In genomic region chr2:106115250-106115649, GRCh38 we compare ENCODE assay signal across 9 cellular contexts.
DNase-seq lines count a peak whose midpoint lies in the region; ATAC-seq, FAIRE-seq and TF ChIP-seq lines count a peak whose summit lies in the region.
"Had no signal": no experiment of that assay in that cellular context is flagged by ENCODE, and none has a peak within 500 bp of the region (broad histone marks: within the 10 kb centered on the region; RNA-seq: fewer than 3 reads in every experiment).

No MANE protein-coding gene starts in this region.

- H3K27ac Mint-ChIP-seq in Calu3 (ENCODE audit: unreplicated experiment) (peak overlapping the region; percentile 50), T-helper 17 cell (peak overlapping the region; percentile 62)

- dilution Hi-C loops in keratinocyte (cut with MboI; ENCODE audit: extremely low pct_ligation_motif_present, low sequenced_read_pairs), result no loop called here

- H3K36me3 ChIP-seq in keratinocyte (ENCODE audit: control insufficient read depth in 2 of 2, extremely low read depth in 1 of 2, insufficient read depth in 2 of 2, low read length in 2 of 2), result peaks cover 4 to 21% of the 10 kb centered on the region in 2 experiments
- H3K36me3 ChIP-seq in BE2C, result no peaks in the 10 kb centered on the region

- H3K4me3 ChIP-seq in keratinocyte (ENCODE audit: control insufficient read depth in 2 of 3, extremely low read depth in 1 of 3, insufficient read depth in 2 of 3, low read depth in 1 of 3, low read length in 3 of 3) (no peak overlapping the region), BE2C (ENCODE audit: low read depth, low read length) (no peak overlapping the region)

- H3K4me1 Mint-ChIP-seq in Calu3 (ENCODE audit: low read depth, unreplicated experiment) (peaks cover 44% of the 10 kb centered on the region), T-helper 17 cell (peaks cover 16% of the 10 kb centered on the region)

- no peak overlapping the region for H3K4me2 ChIP-seq in keratinocyte (ENCODE audit: control insufficient read depth, extremely low read depth, insufficient read depth, low read depth, low read length)

- no peaks in the 10 kb centered on the region for H4K20me1 ChIP-seq in keratinocyte (ENCODE audit: control insufficient read depth, extremely low read depth, insufficient read depth, low read length)

- no peaks in the 10 kb centered on the region for H3K27me3 Mint-ChIP-seq in Calu3 (ENCODE audit: unreplicated experiment)
- H3K27me3 Mint-ChIP-seq in T-helper 17 cell, result no peaks in the 10 kb centered on the region

- intact Hi-C loops in Calu3 (cut with micrococcal nuclease; ENCODE audit: unreplicated experiment), result loop anchor here (5.0 kb wide), 1 partner anchor 47 kb away; no protein-coding TSS in a partner anchor

- H2AFZ ChIP-seq in keratinocyte (ENCODE audit: control insufficient read depth, low read length), result no peak overlapping the region

- H3K36me3 Mint-ChIP-seq in Calu3 (ENCODE audit: insufficient read depth, unreplicated experiment) (peaks cover 4% of the 10 kb centered on the region), T-helper 17 cell (ENCODE audit: low read depth) (peaks cover 8% of the 10 kb centered on the region)

- peak; percentile 36 for FAIRE-seq in keratinocyte (lab: Jason Lieb, UNC)
- FAIRE-seq: endometrium had no signal

- no peaks in the 10 kb centered on the region for H3K27me3 ChIP-seq in keratinocyte (ENCODE audit: control insufficient read depth, extremely low read depth, insufficient read depth, low read length)
- H3K27me3 ChIP-seq in BE2C, result no peaks in the 10 kb centered on the region

- TF ChIP-seq CTCF in Calu3 (IDR thresholded peaks at IDR 0.05; ENCODE audit: unreplicated experiment) (no peak), keratinocyte (optimal IDR thresholded peaks at IDR 0.05 in 1 of 3, IDR thresholded peaks at IDR 0.05 in 1 of 3, conservative IDR thresholded peaks at IDR 0.05 in 1 of 3; ENCODE audit: extremely low read depth in 1 of 3, insufficient read depth in 2 of 3, low read length in 3 of 3) (no peak), BE2C (IDR thresholded peaks at IDR 0.05; ENCODE audit: low read depth, low read length) (no peak)

- H3K9me1 ChIP-seq in keratinocyte (ENCODE audit: control insufficient read depth, extremely low read depth, insufficient read depth, low read length), result no peaks in the 10 kb centered on the region

- no peak overlapping the region for H3K9ac ChIP-seq in keratinocyte (ENCODE audit: control insufficient read depth, extremely low read depth, insufficient read depth, low read length)

- no peaks in the 10 kb centered on the region for H3K9me3 Mint-ChIP-seq in Calu3 (ENCODE audit: low read depth, unreplicated experiment)

- H3K4me1 ChIP-seq in keratinocyte (ENCODE audit: control insufficient read depth, extremely low read depth, insufficient read depth, low read length), result no peaks in the 10 kb centered on the region
- H3K4me1 ChIP-seq in BE2C, result no peaks in the 10 kb centered on the region

- CTCF ChIA-PET in Calu3 (lab: Charles Lee), result interaction anchor here (0.6 to 1.5 kb wide), 2 partner anchors 10 to 541 kb away, joined by 3 to 5 read pairs; no protein-coding TSS in a partner anchor

- BruUV-seq in Calu3 (replicated peaks; lab: Mats Ljungman, UMichigan), result no TSS peak

- no peak overlapping the region for H3K4me3 Mint-ChIP-seq in Calu3 (ENCODE audit: low read depth, unreplicated experiment)
- H3K4me3 Mint-ChIP-seq in T-helper 17 cell, result no peak overlapping the region

- no peaks in the 10 kb centered on the region for H3K79me2 ChIP-seq in keratinocyte (ENCODE audit: control insufficient read depth, insufficient read depth, low read length)

- no peaks in the 10 kb centered on the region for H3K9me3 ChIP-seq in T-helper 17 cell (ENCODE audit: control insufficient read depth, low read length, poor library complexity, severe bottlenecking)
- H3K9me3 ChIP-seq in keratinocyte (ENCODE audit: control insufficient read depth, low read depth, low read length), result no peaks in the 10 kb centered on the region
- H3K9me3 ChIP-seq in BE2C, result no peaks in the 10 kb centered on the region

- ATAC-seq in HG02623 (IDR thresholded peaks at IDR 0.05; ENCODE audit: unreplicated experiment), result peak; percentile 62
- ATAC-seq in T-helper 17 cell, result no peak

- H3K27ac ChIP-seq in keratinocyte (ENCODE audit: control insufficient read depth, insufficient read depth, low read length), result no peak overlapping the region

- peak; percentile 45 for DNase-seq in Calu3
- no peak for DNase-seq in T-helper 17 cell
- no peak for DNase-seq in keratinocyte (ENCODE audit: low read depth, low spot score)
- DNase-seq in NCI-H524 treated with DMSO at 0.1 percent for 48 hours (lab: John Stamatoyannopoulos, UW), result no peak
- no peak for DNase-seq in NCI-H2107 treated with DMSO at 0.1 percent for 48 hours (lab: John Stamatoyannopoulos, UW; ENCODE audit: unreplicated experiment)
- DNase-seq in GOT3 (lab: John Stamatoyannopoulos, UW), result no peak
- no peak for DNase-seq in BE2C
